Comparison of ENCODE assay signal across 2 cellular contexts in the genomic region with DNA sequence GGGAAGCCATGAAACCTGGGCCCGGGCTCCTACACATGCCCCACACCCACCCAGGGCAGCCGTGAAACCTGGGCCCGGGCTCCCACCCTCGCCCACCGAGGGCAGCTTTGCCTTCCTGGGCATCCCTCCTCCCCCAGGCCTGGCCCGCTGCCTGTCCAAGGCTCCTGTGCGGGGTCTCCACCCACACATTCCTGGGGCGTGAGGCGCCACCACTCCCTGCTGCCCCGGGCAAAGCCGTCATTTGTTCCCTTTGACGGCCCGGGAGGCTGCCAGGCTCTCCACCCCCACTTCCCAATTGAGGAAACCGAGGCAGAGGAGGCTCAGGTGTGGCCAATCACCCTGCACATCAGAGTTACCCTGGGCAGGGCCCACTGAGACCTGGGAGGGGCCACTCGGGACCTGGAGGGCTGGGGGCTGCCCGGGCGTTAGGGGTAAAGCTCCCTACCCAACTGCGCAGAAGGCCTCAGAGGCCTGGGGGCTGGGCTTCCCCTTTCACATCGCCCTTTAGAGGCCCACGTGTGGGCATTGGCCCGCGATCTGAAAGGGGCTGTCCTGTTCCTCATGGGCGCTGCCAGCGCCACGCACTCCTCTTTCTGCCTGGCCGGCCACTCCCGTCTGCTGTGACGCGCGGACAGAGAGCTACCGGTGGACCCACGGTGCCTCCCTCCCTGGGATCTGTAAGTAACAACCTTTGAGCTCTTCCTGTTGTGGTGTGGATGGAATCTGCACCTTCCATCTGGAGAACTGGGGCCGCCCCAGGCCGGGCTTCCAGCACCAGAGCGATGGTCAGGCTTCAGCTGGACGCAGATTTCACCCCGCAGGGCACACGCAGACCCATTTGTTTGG.
TF ChIP-seq lines count a peak whose summit lies in the region.

A gene (plus strand): TSS at position 237 of the 846 bp plus-strand sequence. CDS start 1,947 bp downstream, outside the sequence.

TF ChIP-seq in SK-N-SH treated with all-trans-retinoic acid at 6 μM for 48 hours, 23 proteins besides CTCF, POLR2A, EP300 and RAD21 (continued from another document):
- TF ChIP-seq, protein P1, sequence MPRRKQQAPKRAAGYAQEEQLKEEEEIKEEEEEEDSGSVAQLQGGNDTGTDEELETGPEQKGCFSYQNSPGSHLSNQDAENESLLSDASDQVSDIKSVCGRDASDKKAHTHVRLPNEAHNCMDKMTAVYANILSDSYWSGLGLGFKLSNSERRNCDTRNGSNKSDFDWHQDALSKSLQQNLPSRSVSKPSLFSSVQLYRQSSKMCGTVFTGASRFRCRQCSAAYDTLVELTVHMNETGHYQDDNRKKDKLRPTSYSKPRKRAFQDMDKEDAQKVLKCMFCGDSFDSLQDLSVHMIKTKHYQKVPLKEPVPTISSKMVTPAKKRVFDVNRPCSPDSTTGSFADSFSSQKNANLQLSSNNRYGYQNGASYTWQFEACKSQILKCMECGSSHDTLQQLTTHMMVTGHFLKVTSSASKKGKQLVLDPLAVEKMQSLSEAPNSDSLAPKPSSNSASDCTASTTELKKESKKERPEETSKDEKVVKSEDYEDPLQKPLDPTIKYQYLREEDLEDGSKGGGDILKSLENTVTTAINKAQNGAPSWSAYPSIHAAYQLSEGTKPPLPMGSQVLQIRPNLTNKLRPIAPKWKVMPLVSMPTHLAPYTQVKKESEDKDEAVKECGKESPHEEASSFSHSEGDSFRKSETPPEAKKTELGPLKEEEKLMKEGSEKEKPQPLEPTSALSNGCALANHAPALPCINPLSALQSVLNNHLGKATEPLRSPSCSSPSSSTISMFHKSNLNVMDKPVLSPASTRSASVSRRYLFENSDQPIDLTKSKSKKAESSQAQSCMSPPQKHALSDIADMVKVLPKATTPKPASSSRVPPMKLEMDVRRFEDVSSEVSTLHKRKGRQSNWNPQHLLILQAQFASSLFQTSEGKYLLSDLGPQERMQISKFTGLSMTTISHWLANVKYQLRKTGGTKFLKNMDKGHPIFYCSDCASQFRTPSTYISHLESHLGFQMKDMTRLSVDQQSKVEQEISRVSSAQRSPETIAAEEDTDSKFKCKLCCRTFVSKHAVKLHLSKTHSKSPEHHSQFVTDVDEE (CRISPR knock-in tag; IDR thresholded peaks at IDR 0.05) = no peak
- TF ChIP-seq ESRRG (CRISPR knock-in tag; IDR thresholded peaks at IDR 0.05) (no peak), TOX (CRISPR knock-in tag; IDR thresholded peaks at IDR 0.05; ENCODE audit: borderline replicate concordance) (no peak), ZNF8 (CRISPR knock-in tag; IDR thresholded peaks at IDR 0.05) (no peak), OSR1 (CRISPR knock-in tag; IDR thresholded peaks at IDR 0.05) (no peak), ARNTL (CRISPR knock-in tag; IDR thresholded peaks at IDR 0.05; ENCODE audit: borderline replicate concordance, low read depth) (no peak)
- TF ChIP-seq, protein P2, sequence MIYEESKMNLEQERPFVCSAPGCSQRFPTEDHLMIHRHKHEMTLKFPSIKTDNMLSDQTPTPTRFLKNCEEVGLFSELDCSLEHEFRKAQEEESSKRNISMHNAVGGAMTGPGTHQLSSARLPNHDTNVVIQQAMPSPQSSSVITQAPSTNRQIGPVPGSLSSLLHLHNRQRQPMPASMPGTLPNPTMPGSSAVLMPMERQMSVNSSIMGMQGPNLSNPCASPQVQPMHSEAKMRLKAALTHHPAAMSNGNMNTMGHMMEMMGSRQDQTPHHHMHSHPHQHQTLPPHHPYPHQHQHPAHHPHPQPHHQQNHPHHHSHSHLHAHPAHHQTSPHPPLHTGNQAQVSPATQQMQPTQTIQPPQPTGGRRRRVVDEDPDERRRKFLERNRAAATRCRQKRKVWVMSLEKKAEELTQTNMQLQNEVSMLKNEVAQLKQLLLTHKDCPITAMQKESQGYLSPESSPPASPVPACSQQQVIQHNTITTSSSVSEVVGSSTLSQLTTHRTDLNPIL (CRISPR knock-in tag; IDR thresholded peaks at IDR 0.05; ENCODE audit: low read depth) = no peak

TF ChIP-seq in SK-N-SH, 30 proteins besides CTCF, POLR2A, EP300 and RAD21 (continued from another document):
- TF ChIP-seq, protein P3, sequence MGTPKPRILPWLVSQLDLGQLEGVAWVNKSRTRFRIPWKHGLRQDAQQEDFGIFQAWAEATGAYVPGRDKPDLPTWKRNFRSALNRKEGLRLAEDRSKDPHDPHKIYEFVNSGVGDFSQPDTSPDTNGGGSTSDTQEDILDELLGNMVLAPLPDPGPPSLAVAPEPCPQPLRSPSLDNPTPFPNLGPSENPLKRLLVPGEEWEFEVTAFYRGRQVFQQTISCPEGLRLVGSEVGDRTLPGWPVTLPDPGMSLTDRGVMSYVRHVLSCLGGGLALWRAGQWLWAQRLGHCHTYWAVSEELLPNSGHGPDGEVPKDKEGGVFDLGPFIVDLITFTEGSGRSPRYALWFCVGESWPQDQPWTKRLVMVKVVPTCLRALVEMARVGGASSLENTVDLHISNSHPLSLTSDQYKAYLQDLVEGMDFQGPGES (IDR thresholded peaks at IDR 0.05; ENCODE audit: low read depth, low read length) = no peak
- TF ChIP-seq GABPA (IDR thresholded peaks at IDR 0.05; ENCODE audit: low read depth) (no peak), EZH2phosphoT487 (IDR thresholded peaks at IDR 0.05; ENCODE audit: borderline replicate concordance, low read depth) (no peak), TEAD4 (IDR thresholded peaks at IDR 0.05; ENCODE audit: borderline replicate concordance, insufficient read depth) (no peak), NFIC (IDR thresholded peaks at IDR 0.05; ENCODE audit: borderline replicate concordance) (no peak), RXRA (IDR thresholded peaks at IDR 0.05; ENCODE audit: borderline replicate concordance, low read depth) (no peak)
- TF ChIP-seq, protein P4, sequence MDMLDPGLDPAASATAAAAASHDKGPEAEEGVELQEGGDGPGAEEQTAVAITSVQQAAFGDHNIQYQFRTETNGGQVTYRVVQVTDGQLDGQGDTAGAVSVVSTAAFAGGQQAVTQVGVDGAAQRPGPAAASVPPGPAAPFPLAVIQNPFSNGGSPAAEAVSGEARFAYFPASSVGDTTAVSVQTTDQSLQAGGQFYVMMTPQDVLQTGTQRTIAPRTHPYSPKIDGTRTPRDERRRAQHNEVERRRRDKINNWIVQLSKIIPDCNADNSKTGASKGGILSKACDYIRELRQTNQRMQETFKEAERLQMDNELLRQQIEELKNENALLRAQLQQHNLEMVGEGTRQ (IDR thresholded peaks at IDR 0.05; ENCODE audit: borderline replicate concordance, low read depth, low read length) = no peak
